ENCODE assay signal across 8 cellular contexts in genomic region chr5:40681351-40682311, GRCh38. TPM values are rescaled to one million over a fixed set of nuclear protein-coding genes. Genes with fewer than 3 reads are reported as not detected.
DNase-seq lines count a peak whose midpoint lies in the region; ATAC-seq, FAIRE-seq and TF ChIP-seq lines count a peak whose summit lies in the region.

No MANE protein-coding gene starts in this region.

- H3K4me1 ChIP-seq in OCI-LY7 (ENCODE audit: insufficient read depth, low read length, poor library complexity, severe bottlenecking): peaks cover 15% of the 10 kb centered on the region
- peaks cover 8% of the 10 kb centered on the region for H3K4me1 ChIP-seq in GM12878 (ENCODE audit: control insufficient read depth, insufficient read depth, low read length)

- BruUV-seq in OCI-LY7 (replicated peaks; lab: Mats Ljungman, UMichigan): no TSS peak
- BruUV-seq in GM12878 (replicated peaks; lab: Mats Ljungman, UMichigan): no TSS peak

- in situ Hi-C loops in GM12878 (cut with MboI): loop anchor here (5.0 to 25.0 kb wide), 3 partner anchors 194 to 1094 kb away; no protein-coding TSS in a partner anchor

- WGBS in GM12878 (ENCODE audit: insufficient coverage, insufficient replicate concordance, low lambda C conversion rate, missing lambda C conversion rate): 5% methylated on average over 65 of the region's 71 CpGs

- no peaks in the 10 kb centered on the region for H3K9me3 ChIP-seq in OCI-LY7 (ENCODE audit: low read length)
- no peaks in the 10 kb centered on the region for H3K9me3 ChIP-seq in GM12878 (replicated peaks; ENCODE audit: control insufficient read depth, insufficient read depth, low read length)

- peak; percentile 6 for ATAC-seq in GM12878

- no peak overlapping the region for H3K9ac ChIP-seq in GM12878 (ENCODE audit: control insufficient read depth, insufficient read depth, low read length)

- TF ChIP-seq POLR2A in GM12878 (IDR thresholded peaks at IDR 0.05; ENCODE audit: low read depth, low read length): no peak

- no peaks in the 10 kb centered on the region for H3K79me2 ChIP-seq in OCI-LY7 (ENCODE audit: insufficient read depth, low read depth, low read length)
- H3K79me2 ChIP-seq in GM12878 (ENCODE audit: control insufficient read depth, insufficient read depth, low read length): no peaks in the 10 kb centered on the region; the same call in 1 of the 2 replicates

- SMC1A ChIA-PET in GM12878 (lab: Charles Lee; ENCODE audit: uncharacterized antibody, unreplicated experiment): interaction anchor here (1.1 to 1.4 kb wide), 5 partner anchors 9 to 560 kb away, joined by 3 to 4 read pairs (median 4); no protein-coding TSS in a partner anchor

- POLR2A ChIA-PET in OCI-LY7 (lab: Charles Lee) (interaction anchor here (0.5 kb wide), 1 partner anchor 20 kb away, joined by 4 read pairs; no protein-coding TSS in a partner anchor), GM12878 (lab: Charles Lee) (interaction anchor here (0.6 kb wide), 2 partner anchors 219 to 1705 kb away, joined by 3 to 5 read pairs; no protein-coding TSS in a partner anchor)

- H3K27ac ChIP-seq in OCI-LY7 (ENCODE audit: low read depth, low read length, poor library complexity, severe bottlenecking) (no peak overlapping the region), GM12878 (ENCODE audit: control insufficient read depth, insufficient read depth) (no peak overlapping the region)

- CTCF ChIA-PET in OCI-LY7 (lab: Charles Lee; ENCODE audit: unreplicated experiment): interaction anchor here (0.6 kb wide), 1 partner anchor 280 kb away, joined by 3 read pairs; no protein-coding TSS in a partner anchor
- CTCF ChIA-PET in GM12878 (lab: Yijun Ruan, JAX): interaction anchor here (0.8 to 1.4 kb wide), 4 partner anchors 9 to 1103 kb away, joined by 3 to 5 read pairs (median 3); no protein-coding TSS in a partner anchor

- H3K4me3 ChIP-seq in OCI-LY7 (ENCODE audit: low read depth, low read length, poor library complexity, severe bottlenecking): no peak overlapping the region
- peak overlapping the region; percentile 77; the same call in 1 of the 2 replicates for H3K4me3 ChIP-seq in GM12878

- H3K4me2 ChIP-seq in OCI-LY7 (ENCODE audit: low read length) (peak overlapping the region; percentile 100; the same call in 1 of the 2 replicates), GM12878 (ENCODE audit: control insufficient read depth, insufficient read depth) (peak overlapping the region; percentile 98)

- TF ChIP-seq CTCF in OCI-LY7 (conservative IDR thresholded peaks at IDR 0.05; ENCODE audit: low read length): no peak
- no peak for TF ChIP-seq CTCF in GM12878 (IDR thresholded peaks at IDR 0.05 in 2 of 3, conservative IDR thresholded peaks at IDR 0.05 in 1 of 3; ENCODE audit: control insufficient read depth in 2 of 3, extremely low read depth in 1 of 3, insufficient read depth in 1 of 3, low read depth in 3 of 3, low read length in 3 of 3)

- H3K36me3 ChIP-seq in OCI-LY7 (ENCODE audit: insufficient read depth, low read length) (no peaks in the 10 kb centered on the region), GM12878 (ENCODE audit: control insufficient read depth in 2 of 2, insufficient read depth in 2 of 2, low read length in 1 of 2) (no peaks in the 10 kb centered on the region)

- H3K27me3 ChIP-seq in GM12878 (replicated peaks in 1 of 2; ENCODE audit: control insufficient read depth in 2 of 2, insufficient read depth in 2 of 2, low read length in 1 of 2): peaks cover 5 to 19% of the 10 kb centered on the region in 2 experiments; a peak in 3 of 4 replicates

- no peak for FAIRE-seq in GM12878 (lab: Jason Lieb, UNC)

- DNase-seq in activated CD4-positive, alpha-beta T cell treated with anti-CD3 and anti-CD28 coated beads for 4 hours: peak; percentile 44 to 55
- DNase-seq in activated CD4-positive, alpha-beta T cell treated with anti-CD3 and anti-CD28 coated beads for 1 hour: no peak
- no peak for DNase-seq in OCI-LY7 (ENCODE audit: low spot score)
- DNase-seq in GM12878 (ENCODE audit: low read depth, low spot score): no peak
- DNase-seq in islet precursor cell: peak; percentile 55
- peak; percentile 48 for DNase-seq in stimulated activated CD4-positive, alpha-beta T cell treated with anti-CD3 and anti-CD28 coated beads, Interleukin-4, amount 100 ng/mL, for 24 hours
- no peak for DNase-seq in central memory CD4-positive, alpha-beta T cell
- no peak for DNase-seq in NCI-H1930 (lab: John Stamatoyannopoulos, UW)

- RAD21 ChIA-PET in GM12878 (lab: Charles Lee; ENCODE audit: unreplicated experiment): interaction anchor here (0.9 to 2.8 kb wide), 2 partner anchors 11 to 195 kb away, joined by 3 to 12 read pairs; no protein-coding TSS in a partner anchor

- no peak for TF ChIP-seq RAD21 in GM12878 (IDR thresholded peaks at IDR 0.05; ENCODE audit: insufficient read depth, low read depth, low read length)

- no peak overlapping the region for H2AFZ ChIP-seq in OCI-LY7 (ENCODE audit: low read length)
- peak overlapping the region; percentile 30 for H2AFZ ChIP-seq in GM12878 (ENCODE audit: control insufficient read depth, low read depth, low read length)

- intact Hi-C loops in OCI-LY7 (cut with micrococcal nuclease; ENCODE audit: unreplicated experiment) (loop anchor here (5.0 kb wide), 2 partner anchors 304 to 649 kb away; no protein-coding TSS in a partner anchor), GM12878 (cut with micrococcal nuclease; ENCODE audit: unreplicated experiment) (loop anchor here (5.0 to 10.0 kb wide), 4 partner anchors 104 to 657 kb away; no protein-coding TSS in a partner anchor)

- H4K20me1 ChIP-seq in OCI-LY7 (ENCODE audit: insufficient read depth, low read length) (no peaks in the 10 kb centered on the region), GM12878 (ENCODE audit: control insufficient read depth, insufficient read depth) (peaks cover 3% of the 10 kb centered on the region; the same call in 1 of the 2 replicates)

- H3K9me2 ChIP-seq in OCI-LY7 (ENCODE audit: insufficient read depth, low read length): no peaks in the 10 kb centered on the region

- no peak for TF ChIP-seq EP300 in GM12878 (IDR thresholded peaks at IDR 0.05; ENCODE audit: borderline replicate concordance in 1 of 2, control insufficient read depth in 1 of 2, low read depth in 2 of 2, low read length in 2 of 2)

TF ChIP-seq in GM12878, 131 proteins besides CTCF, POLR2A, EP300 and RAD21 (continues in another document):
- TF ChIP-seq KLF5 (IDR thresholded peaks at IDR 0.05; ENCODE audit: partially characterized antibody) (no peak), MAX (IDR thresholded peaks at IDR 0.05; ENCODE audit: low read depth, low read length) (peak; percentile 41), BCLAF1 (IDR thresholded peaks at IDR 0.05) (no peak), NFYA (IDR thresholded peaks at IDR 0.05; ENCODE audit: borderline replicate concordance, low read depth, low read length) (no peak), NRF1 (conservative IDR thresholded peaks at IDR 0.05; ENCODE audit: low read depth, low read length) (no peak), BRCA1 (IDR thresholded peaks at IDR 0.05; ENCODE audit: low read depth, low read length) (no peak), ASH2L (IDR thresholded peaks at IDR 0.05; ENCODE audit: borderline replicate concordance, low read depth) (no peak)

RNA-seq across cellular contexts. Expression of gene PTGER4, which starts 1.9 kb away (rescaled TPM):
- 1.4 and 2.0 TPM in 2 replicates for total RNA-seq in OCI-LY7 (2014; rRNA removed; shearing (Covaris generic))
- total RNA-seq in OCI-LY7 (2022) (0.49 TPM in 1 of 2 replicates, not detected in the other), GM12878 (2014; rRNA removed) (1.9 and 2.6 TPM in 2 replicates), GM12878 (2014; rRNA removed; fragmentation: Illumina TruSeq; extraction: Trizol) (0.32 and 0.54 TPM in 2 replicates), GM12878 (2021) (1.8 and 1.9 TPM in 2 replicates)
- total RNA-seq in GM12878 (2013; cell fraction: nucleolus; rRNA removed): 4.8 and 6.2 TPM in 2 replicates
- 0.84 TPM for polyA plus RNA-seq in GM12878 (2011; ENCODE audit: low read depth)
- polyA plus RNA-seq in GM12878 (2011; rRNA removed) (2.8 and 3.7 TPM in 2 replicates), GM12878 (2014; fragmentation: Illumina TruSeq; extraction: Trizol) (0.22 and 0.31 TPM in 2 replicates), GM12878 (2014; fragmentation: Nextera tagmentation; extraction: Ambion mirVana) (under 1 TPM; 0.15 to 0.18 TPM), GM12878 (2014; rRNA removed) (0.63 and 1.8 TPM in 2 replicates), GM12878 (2016; fragmentation: Nextera tagmentation; extraction: Ambion mirVana) (1 to 10 TPM in 1 of 2 experiments, under 1 TPM in 1; 0.60 to 2.3 TPM)
- 6.6 and 8.7 TPM in 2 replicates for polyA plus RNA-seq in GM12878 (2011; cell fraction: cytosol; rRNA removed)
- polyA plus RNA-seq in GM12878 (2011; cell fraction: nucleus; rRNA removed): 11.3 and 13.7 TPM in 2 replicates
- 0.42 and 0.49 TPM in 2 replicates for polyA plus RNA-seq in GM12878 (2012)
- 5.0 and 11.5 TPM in 2 replicates for polyA minus RNA-seq in GM12878 (2011; rRNA and poly(A)+ RNA removed)
- 6.5 and 10.9 TPM in 2 replicates for polyA minus RNA-seq in GM12878 (2011; cell fraction: cytosol; rRNA and poly(A)+ RNA removed)
- 22.1 and 38.8 TPM in 2 replicates for polyA minus RNA-seq in GM12878 (2011; cell fraction: nucleus; rRNA and poly(A)+ RNA removed)

Comparison
In these comparisons a context has a peak if more than half of its experiments do, and no peak if none do; other contexts are left out.
1. DNase-seq: peak in activated CD4-positive, alpha-beta T cell treated with anti-CD3 and anti-CD28 coated beads for 4 hours (2 of 2), islet precursor cell (single experiment) and stimulated activated CD4-positive, alpha-beta T cell treated with anti-CD3 and anti-CD28 coated beads, Interleukin-4, amount 100 ng/mL, for 24 hours (single experiment); none in activated CD4-positive, alpha-beta T cell treated with anti-CD3 and anti-CD28 coated beads for 1 hour (single experiment), OCI-LY7 (single experiment), GM12878 (single experiment), central memory CD4-positive, alpha-beta T cell (single experiment) and NCI-H1930 (0 of 2).